Comparison of ENCODE assay signal across 12 cellular contexts in genomic region chr16:32647562-32647961, GRCh38. TPM values are rescaled to one million over a fixed set of nuclear protein-coding genes. Genes with fewer than 3 reads are reported as not detected.
DNase-seq lines count a peak whose midpoint lies in the region; ATAC-seq, FAIRE-seq and TF ChIP-seq lines count a peak whose summit lies in the region.
"Not testable (repeated sequence)": the region's sequence is repeated elsewhere in the genome, so short reads cannot be mapped to it uniquely, and the experiment has no call there.
"Had no signal": no experiment of that assay in that cellular context is flagged by ENCODE, and none has a peak within 500 bp of the region (broad histone marks: within the 10 kb centered on the region; RNA-seq: fewer than 3 reads in every experiment).

No MANE protein-coding gene starts in this region.

- H3K4me3 Mint-ChIP-seq in Caco-2 (ENCODE audit: unreplicated experiment) = peak overlapping the region; percentile 40
- not testable (repeated sequence) for H3K4me3 Mint-ChIP-seq in activated CD8-positive, alpha-beta T cell treated with anti-CD3 and anti-CD28 coated beads, Interleukin-2, amount 10 ng/mL, durations not matched to agents 7 days and 5 days; activated naive CD8-positive, alpha-beta T cell treated with anti-CD3 and anti-CD28 coated beads, Interleukin-2, amount 10 ng/mL, durations not matched to agents 7 days and 5 days; memory B cell; stimulated activated naive B cell treated with anti-CD40 and anti-IgM and Interleukin-4, amounts not matched to agents 10 μg/mL and 1 μg/mL and 100 μg/mL, for 72 hours

- H3K9me3 ChIP-seq in Caco-2 = not testable (repeated sequence)

- intact Hi-C loops in Caco-2 (cut with micrococcal nuclease; ENCODE audit: unreplicated experiment) = not testable (repeated sequence)

- not testable (repeated sequence) for H3K4me3 ChIP-seq in Caco-2 (ENCODE audit: low read depth, low read length)

- H3K4me1 Mint-ChIP-seq in Caco-2 (ENCODE audit: low read depth, unreplicated experiment); activated CD8-positive, alpha-beta T cell treated with anti-CD3 and anti-CD28 coated beads, Interleukin-2, amount 10 ng/mL, durations not matched to agents 7 days and 5 days (ENCODE audit: low read depth); activated naive CD8-positive, alpha-beta T cell treated with anti-CD3 and anti-CD28 coated beads, Interleukin-2, amount 10 ng/mL, durations not matched to agents 7 days and 5 days; memory B cell; stimulated activated naive B cell treated with anti-CD40 and anti-IgM and Interleukin-4, amounts not matched to agents 10 μg/mL and 1 μg/mL and 100 μg/mL, for 72 hours: not testable (repeated sequence)

- H3K36me3 Mint-ChIP-seq in Caco-2 (ENCODE audit: insufficient read depth, unreplicated experiment) (peaks cover 25% of the 10 kb centered on the region), memory B cell (peaks cover 15% of the 10 kb centered on the region)
- H3K36me3 Mint-ChIP-seq in activated CD8-positive, alpha-beta T cell treated with anti-CD3 and anti-CD28 coated beads, Interleukin-2, amount 10 ng/mL, durations not matched to agents 7 days and 5 days (ENCODE audit: low read depth); activated naive CD8-positive, alpha-beta T cell treated with anti-CD3 and anti-CD28 coated beads, Interleukin-2, amount 10 ng/mL, durations not matched to agents 7 days and 5 days: not testable (repeated sequence)
- H3K36me3 Mint-ChIP-seq in stimulated activated naive B cell treated with anti-CD40 and anti-IgM and Interleukin-4, amounts not matched to agents 10 μg/mL and 1 μg/mL and 100 μg/mL, for 72 hours = peaks cover 15 to 18% of the 10 kb centered on the region in 2 donors

- H3K27ac Mint-ChIP-seq in Caco-2 (ENCODE audit: unreplicated experiment) = not testable (repeated sequence)
- H3K27ac Mint-ChIP-seq in activated CD8-positive, alpha-beta T cell treated with anti-CD3 and anti-CD28 coated beads, Interleukin-2, amount 10 ng/mL, durations not matched to agents 7 days and 5 days = peak overlapping the region; percentile 4
- H3K27ac Mint-ChIP-seq in activated naive CD8-positive, alpha-beta T cell treated with anti-CD3 and anti-CD28 coated beads, Interleukin-2, amount 10 ng/mL, durations not matched to agents 7 days and 5 days = peak overlapping the region; percentile 38
- H3K27ac Mint-ChIP-seq in memory B cell = peak overlapping the region; percentile 73
- H3K27ac Mint-ChIP-seq in stimulated activated naive B cell treated with anti-CD40 and anti-IgM and Interleukin-4, amounts not matched to agents 10 μg/mL and 1 μg/mL and 100 μg/mL, for 72 hours = peak overlapping the region; percentile 81

- H3K36me3 ChIP-seq in Caco-2 (ENCODE audit: control insufficient read depth, insufficient read depth, low read length) = not testable (repeated sequence)

- FAIRE-seq in endometrium (lab: Jason Lieb, UNC) = peak; percentile 29

- BruUV-seq in Caco-2 (replicated peaks; lab: Mats Ljungman, UMichigan) = not testable (repeated sequence)

- H3K27me3 Mint-ChIP-seq in Caco-2 (ENCODE audit: insufficient read depth, unreplicated experiment); activated CD8-positive, alpha-beta T cell treated with anti-CD3 and anti-CD28 coated beads, Interleukin-2, amount 10 ng/mL, durations not matched to agents 7 days and 5 days (ENCODE audit: low read depth); activated naive CD8-positive, alpha-beta T cell treated with anti-CD3 and anti-CD28 coated beads, Interleukin-2, amount 10 ng/mL, durations not matched to agents 7 days and 5 days; memory B cell: not testable (repeated sequence)
- peaks cover 0 to 12% of the 10 kb centered on the region in 2 donors for H3K27me3 Mint-ChIP-seq in stimulated activated naive B cell treated with anti-CD40 and anti-IgM and Interleukin-4, amounts not matched to agents 10 μg/mL and 1 μg/mL and 100 μg/mL, for 72 hours

- H3K9me3 Mint-ChIP-seq in Caco-2 (ENCODE audit: unreplicated experiment) (peaks cover 34% of the 10 kb centered on the region), memory B cell (peaks cover 17% of the 10 kb centered on the region)
- H3K9me3 Mint-ChIP-seq in activated CD8-positive, alpha-beta T cell treated with anti-CD3 and anti-CD28 coated beads, Interleukin-2, amount 10 ng/mL, durations not matched to agents 7 days and 5 days (ENCODE audit: insufficient read depth) = peaks cover 10% of the 10 kb centered on the region
- H3K9me3 Mint-ChIP-seq in activated naive CD8-positive, alpha-beta T cell treated with anti-CD3 and anti-CD28 coated beads, Interleukin-2, amount 10 ng/mL, durations not matched to agents 7 days and 5 days = peaks cover 14% of the 10 kb centered on the region
- peaks cover 15 to 17% of the 10 kb centered on the region in 2 donors for H3K9me3 Mint-ChIP-seq in stimulated activated naive B cell treated with anti-CD40 and anti-IgM and Interleukin-4, amounts not matched to agents 10 μg/mL and 1 μg/mL and 100 μg/mL, for 72 hours

- POLR2A ChIA-PET in Caco-2 (lab: Charles Lee); activated CD8-positive, alpha-beta T cell treated with anti-CD3 and anti-CD28 coated beads, Interleukin-2, amount 10 ng/mL, durations not matched to agents 7 days and 5 days (lab: Charles Lee); activated naive CD8-positive, alpha-beta T cell treated with anti-CD3 and anti-CD28 coated beads, Interleukin-2, amount 10 ng/mL, durations not matched to agents 7 days and 5 days (lab: Charles Lee): not testable (repeated sequence)

- DNase-seq in Caco-2; activated CD8-positive, alpha-beta T cell treated with anti-CD3 and anti-CD28 coated beads, Interleukin-2, amount 10 ng/mL, durations not matched to agents 7 days and 5 days; activated naive CD8-positive, alpha-beta T cell treated with anti-CD3 and anti-CD28 coated beads, Interleukin-2, amount 10 ng/mL, durations not matched to agents 7 days and 5 days; memory B cell (ENCODE audit: low spot score in 2 of 2); stimulated activated naive B cell treated with anti-CD40 and anti-IgM and Interleukin-4, amounts not matched to agents 10 μg/mL and 1 μg/mL and 100 μg/mL, for 72 hours: not testable (repeated sequence)

- ATAC-seq in activated CD8-positive, alpha-beta T cell treated with anti-CD3 and anti-CD28 coated beads, Interleukin-2, amount 10 ng/mL, durations not matched to agents 7 days and 5 days; activated naive CD8-positive, alpha-beta T cell treated with anti-CD3 and anti-CD28 coated beads, Interleukin-2, amount 10 ng/mL, durations not matched to agents 7 days and 5 days (ENCODE audit: low read depth); memory B cell (ENCODE audit: low read depth); stimulated activated naive B cell treated with anti-CD40 and anti-IgM and Interleukin-4, amounts not matched to agents 10 μg/mL and 1 μg/mL and 100 μg/mL, for 72 hours (replicated peaks): not testable (repeated sequence)

- CTCF ChIA-PET in Caco-2 (lab: Charles Lee); activated CD8-positive, alpha-beta T cell treated with anti-CD3 and anti-CD28 coated beads, Interleukin-2, amount 10 ng/mL, durations not matched to agents 7 days and 5 days (lab: Charles Lee): not testable (repeated sequence)

- H3K4me1 ChIP-seq in Caco-2 = not testable (repeated sequence)

- TF ChIP-seq CTCF in Caco-2 (IDR thresholded peaks at IDR 0.05; ENCODE audit: insufficient read depth in 1 of 2, low read depth in 1 of 2, low read length in 1 of 2, severe bottlenecking in 1 of 2, unreplicated experiment in 1 of 2) = not testable (repeated sequence)

- not testable (repeated sequence) for H3K27me3 ChIP-seq in Caco-2 (replicated peaks; ENCODE audit: control insufficient read depth, insufficient read depth, low read length)

RNA-seq across cellular contexts. Expression of gene TP53TG3, which starts 28.4 kb away (rescaled TPM):
- total RNA-seq in Caco-2 (2022) = not detected in 2 replicates
- total RNA-seq in activated CD8-positive, alpha-beta T cell treated with anti-CD3 and anti-CD28 coated beads, Interleukin-2, amount 10 ng/mL, durations not matched to agents 7 days and 5 days = not detected
- total RNA-seq in activated naive CD8-positive, alpha-beta T cell treated with anti-CD3 and anti-CD28 coated beads, Interleukin-2, amount 10 ng/mL, durations not matched to agents 7 days and 5 days = not detected
- total RNA-seq: B cell; CD4-positive, CD25-positive, alpha-beta regulatory T cell; CD8-positive, alpha-beta T cell; GM23338; H4; H9 had no signal
